In genomic region chr12:58032156-58032555, GRCh38 we compare ENCODE assay signal across 36 cellular contexts.
"Had no signal": no experiment of that assay in that cellular context is flagged by ENCODE, and none has a peak within 500 bp of the region (broad histone marks: within the 10 kb centered on the region; RNA-seq: fewer than 3 reads in every experiment).

No MANE protein-coding gene starts in this region.

- H3K27ac ChIP-seq: KMS-11 had no signal

- H3K36me3 ChIP-seq: MG63 had no signal

- H3K9ac ChIP-seq: KMS-11 had no signal

- DNase-seq: Karpas-422, Kasumi-1, KBM-7, KG1, MG63, MM.1S, MV-4-11, NCI-H1048, NCI-H1092, NCI-H1092 treated with DMSO at 0.1 percent for 48 hours, NCI-H1105, NCI-H1105 treated with DMSO at 0.1 percent for 48 hours, NCI-H1417, NCI-H1417 treated with DMSO at 0.1 percent for 48 hours, NCI-H1436, NCI-H1436 treated with DMSO at 0.1 percent for 48 hours, NCI-H146, NCI-H1694, NCI-H1694 treated with DMSO at 0.1 percent for 48 hours, NCI-H187, NCI-H187 treated with DMSO at 0.1 percent for 48 hours, NCI-H1930, NCI-H2029, NCI-H2029 treated with DMSO at 0.1 percent for 48 hours, NCI-H2081, NCI-H2081 treated with DMSO at 0.1 percent for 48 hours, NCI-H2107, NCI-H2171, NCI-H2171 treated with DMSO at 0.1 percent for 48 hours, NCI-H2227 treated with DMSO at 0.1 percent for 48 hours, NCI-H226, NCI-H345, NCI-H446, NCI-H446 treated with DMSO at 0.1 percent for 48 hours, NCI-H510A had no signal

- H3K27me3 ChIP-seq: MG63 had no signal

- H3K4me3 ChIP-seq: MG63 had no signal

- H3K4me2 ChIP-seq: KMS-11 had no signal
